19 cellular contexts compared by ENCODE assay signal in genomic region chr18:35084494-35085449, GRCh38. TPM values are rescaled to one million over a fixed set of nuclear protein-coding genes. Genes with fewer than 3 reads are reported as not detected.
DNase-seq lines count a peak whose midpoint lies in the region; ATAC-seq and TF ChIP-seq lines count a peak whose summit lies in the region.
"Had no signal": no experiment of that assay in that cellular context is flagged by ENCODE, and none has a peak within 500 bp of the region (broad histone marks: within the 10 kb centered on the region; RNA-seq: fewer than 3 reads in every experiment).

No MANE protein-coding gene starts in this region.

- no peaks in the 10 kb centered on the region for H3K27me3 ChIP-seq in heart left ventricle
- no peaks in the 10 kb centered on the region for H3K27me3 ChIP-seq in colonic mucosa
- H3K27me3 ChIP-seq in right lobe of liver, result no peaks in the 10 kb centered on the region
- H3K27me3 ChIP-seq in thyroid gland, result no peaks in the 10 kb centered on the region

- intact Hi-C loops in heart left ventricle (cut with DNase I), result loop anchor here in 2 of 10 donors (5.0 kb wide), 1 partner anchor 42 kb away; the partner anchor contains the start of gene MAPRE2 (in 2 of the 2)
- intact Hi-C loops in left ventricle myocardium superior (cut with micrococcal nuclease), result no loop called here
- intact Hi-C loops in colonic mucosa (cut with DNase I), result no loop called here
- intact Hi-C loops in right lobe of liver (cut with DNase I), result no loop called here
- intact Hi-C loops in thyroid gland (cut with DNase I), result no loop called here

- H3K36me3 ChIP-seq in heart left ventricle (no peaks in the 10 kb centered on the region), colonic mucosa (no peaks in the 10 kb centered on the region), right lobe of liver (no peaks in the 10 kb centered on the region), thyroid gland (no peaks in the 10 kb centered on the region)
- H3K36me3 ChIP-seq: HAP-1 had no signal

- DNase-seq in heart left ventricle (no peak), left ventricle myocardium superior (no peak), colonic mucosa (peak; percentile 33), right lobe of liver (peak in 1 of 3 donors; percentile 69), thyroid gland (peak; percentile 32 to 37), endothelial cell (ENCODE audit: low spot score) (no peak), putamen (ENCODE audit: low spot score) (no peak)
- DNase-seq: activated CD8-positive, alpha-beta memory T cell treated with anti-CD3 and anti-CD28 coated beads, Interleukin-2, amount 50 U/mL, for 48 hours; C1 segment of cervical spinal cord; foreskin fibroblast; NCI-H146; SHP77 treated with DMSO at 0.1 percent for 48 hours; stimulated activated CD4-positive, alpha-beta T cell treated with anti-CD3 and anti-CD28 coated beads, Interleukin-2, amount 100 ng/mL, for 48 hours; T-helper 1 cell had no signal

- H3K4me3 Mint-ChIP-seq in endothelial cell (ENCODE audit: unreplicated experiment), result no peak overlapping the region
- H3K4me3 Mint-ChIP-seq: dendritic cell treated with granulocyte-macrophage colony-stimulating factor and Interleukin-4, amounts not matched to agents 40 ng/mL and 50 ng/mL, for 4 days had no signal

- no peak overlapping the region for H3K4me3 ChIP-seq in heart left ventricle
- H3K4me3 ChIP-seq in colonic mucosa, result no peak overlapping the region
- H3K4me3 ChIP-seq in right lobe of liver, result no peak overlapping the region
- no peak overlapping the region for H3K4me3 ChIP-seq in thyroid gland (replicated peaks in 1 of 3)
- H3K4me3 ChIP-seq: A549, HAP-1 had no signal

- TF ChIP-seq CTCF in heart left ventricle (IDR thresholded peaks at IDR 0.05) (no peak), colonic mucosa (IDR thresholded peaks at IDR 0.05) (no peak), right lobe of liver (IDR thresholded peaks at IDR 0.05) (no peak), thyroid gland (IDR thresholded peaks at IDR 0.05) (no peak), endothelial cell (IDR thresholded peaks at IDR 0.05; ENCODE audit: unreplicated experiment) (no peak)

- 43 to 48% (median 46%) methylated on average over 5 of the region's 5 CpGs for WGBS in heart left ventricle, 4 donors
- 23% methylated on average over 5 of the region's 5 CpGs for WGBS in right lobe of liver (ENCODE audit: insufficient coverage, low coverage, low lambda C conversion rate, missing lambda C conversion rate)
- WGBS in thyroid gland, 2 donors, result 47 to 54% methylated on average over 5 of the region's 5 CpGs

- H3K9ac ChIP-seq in colonic mucosa (ENCODE audit: low read depth in 2 of 2, low read length in 2 of 2), result no peak overlapping the region

- peak overlapping the region; percentile 13 to 94 (median 78) for H3K27ac ChIP-seq in heart left ventricle
- no peak overlapping the region for H3K27ac ChIP-seq in colonic mucosa
- peak overlapping the region; percentile 45 to 82 (median 78) for H3K27ac ChIP-seq in right lobe of liver
- peak overlapping the region; percentile 60 to 70 (median 66) for H3K27ac ChIP-seq in thyroid gland
- H3K27ac ChIP-seq: A549, epithelial cell of prostate had no signal

- TF ChIP-seq POLR2A in heart left ventricle (IDR thresholded peaks at IDR 0.05) (no peak), right lobe of liver (IDR thresholded peaks at IDR 0.05) (no peak), thyroid gland (IDR thresholded peaks at IDR 0.05) (no peak)

- H3K36me3 Mint-ChIP-seq in endothelial cell (ENCODE audit: low read depth, unreplicated experiment), result no peaks in the 10 kb centered on the region

- H3K4me1 ChIP-seq in heart left ventricle, result peaks cover 4 to 77% (median 52%) of the 10 kb centered on the region in 12 donors
- no peaks in the 10 kb centered on the region for H3K4me1 ChIP-seq in colonic mucosa
- peaks cover 0 to 31% (median 9%) of the 10 kb centered on the region in 4 donors for H3K4me1 ChIP-seq in right lobe of liver
- H3K4me1 ChIP-seq in thyroid gland, result peaks cover 0 to 21% of the 10 kb centered on the region in 2 donors
- H3K4me1 ChIP-seq: A549, HAP-1 had no signal

- no peaks in the 10 kb centered on the region for H3K9me3 ChIP-seq in heart left ventricle
- no peaks in the 10 kb centered on the region for H3K9me3 ChIP-seq in colonic mucosa
- no peaks in the 10 kb centered on the region for H3K9me3 ChIP-seq in right lobe of liver
- H3K9me3 ChIP-seq in thyroid gland, result no peaks in the 10 kb centered on the region
- H3K9me3 ChIP-seq: A549, HAP-1 had no signal

- no peaks in the 10 kb centered on the region for H3K9me3 Mint-ChIP-seq in endothelial cell (ENCODE audit: unreplicated experiment)
- H3K9me3 Mint-ChIP-seq: dendritic cell treated with granulocyte-macrophage colony-stimulating factor and Interleukin-4, amounts not matched to agents 40 ng/mL and 50 ng/mL, for 4 days had no signal

- H3K4me1 Mint-ChIP-seq in endothelial cell (ENCODE audit: unreplicated experiment), result peaks cover 29% of the 10 kb centered on the region

- ATAC-seq in heart left ventricle, result no peak
- ATAC-seq in left ventricle myocardium superior, result no peak
- ATAC-seq in right lobe of liver, result peak; percentile 84 to 99 (median 92)
- no peak for ATAC-seq in GM21390 (IDR thresholded peaks at IDR 0.05; ENCODE audit: unreplicated experiment)
- ATAC-seq: A549 had no signal

- no peaks in the 10 kb centered on the region for H3K27me3 Mint-ChIP-seq in endothelial cell (ENCODE audit: unreplicated experiment)
- H3K27me3 Mint-ChIP-seq: dendritic cell treated with granulocyte-macrophage colony-stimulating factor and Interleukin-4, amounts not matched to agents 40 ng/mL and 50 ng/mL, for 4 days had no signal

- H3K27ac Mint-ChIP-seq in endothelial cell (ENCODE audit: unreplicated experiment), result no peak overlapping the region
- H3K27ac Mint-ChIP-seq: dendritic cell treated with granulocyte-macrophage colony-stimulating factor and Interleukin-4, amounts not matched to agents 40 ng/mL and 50 ng/mL, for 4 days had no signal

RNA-seq across cellular contexts. Expression of gene MAPRE2, which starts 43.6 kb away (rescaled TPM):
- total RNA-seq in heart left ventricle (100 to 1,000 TPM in 8 of 9 donors, 10 to 100 TPM in 1; 80.2 to 190 (median 137) TPM), left ventricle myocardium superior (111 TPM), colonic mucosa (10 to 100 TPM; 25.5 to 32.2 TPM), right lobe of liver (10 to 100 TPM; 17.0 to 25.9 (median 21.5) TPM), thyroid gland (10 to 100 TPM; 22.6 to 38.1 (median 28.8) TPM), endothelial cell (ENCODE audit: unreplicated experiment) (73.0 TPM)
- 100 to 1,000 TPM in 1 of 2 donors, 10 to 100 TPM in 1; 36.4 to 138 TPM for polyA plus RNA-seq in heart left ventricle

Comparison
In these comparisons a context has a peak if more than half of its experiments do, and no peak if none do; other contexts are left out.
1. ATAC-seq: peak in right lobe of liver (4 of 4); none in heart left ventricle (0 of 4), left ventricle myocardium superior (single experiment) and GM21390 (single experiment).
2. DNase-seq: peak in colonic mucosa (single experiment) and thyroid gland (2 of 2); none in heart left ventricle (0 of 5), left ventricle myocardium superior (single experiment), endothelial cell (single experiment) and putamen (single experiment).